ENCODE assay signal across 1 cellular context in genomic region chr3:15043772-15044171, GRCh38.
A peak's percentile ranks its signal among the peaks of the same experiment; 100 is the strongest.
TF ChIP-seq lines count a peak whose summit lies in the region.

No MANE protein-coding gene starts in this region.

TF ChIP-seq in K562, 482 proteins besides CTCF, POLR2A, EP300 and RAD21 (continues in another document):
- TF ChIP-seq ZNF316 (IDR thresholded peaks at IDR 0.05) (peak; percentile 82), ZMIZ1 (IDR thresholded peaks at IDR 0.05; ENCODE audit: low read depth in 2 of 2, low read length in 2 of 2) (no peak), MAFF (IDR thresholded peaks at IDR 0.05; ENCODE audit: low read length) (peak; percentile 56), AFF1 (IDR thresholded peaks at IDR 0.05; ENCODE audit: low read depth in 1 of 2, partially characterized antibody in 2 of 2) (no peak), ZNF146 (CRISPR knock-in tag; IDR thresholded peaks at IDR 0.05; ENCODE audit: unreplicated experiment) (no peak), MBD1 (CRISPR knock-in tag; IDR thresholded peaks at IDR 0.05) (no peak), L3MBTL2 (IDR thresholded peaks at IDR 0.05) (no peak), RERE (CRISPR knock-in tag; IDR thresholded peaks at IDR 0.05; ENCODE audit: borderline replicate concordance) (no peak), ZNF785 (CRISPR knock-in tag; IDR thresholded peaks at IDR 0.05) (no peak), NONO (IDR thresholded peaks at IDR 0.05; ENCODE audit: low read depth in 2 of 2, low read length in 1 of 2) (no peak), ZNF277 (CRISPR knock-in tag; IDR thresholded peaks at IDR 0.05; ENCODE audit: borderline replicate concordance) (no peak), GABPB2 (CRISPR knock-in tag; conservative IDR thresholded peaks at IDR 0.05) (no peak), HINFP (tag; conservative IDR thresholded peaks at IDR 0.05; ENCODE audit: low read depth) (no peak), ATF4 (CRISPR knock-in tag; IDR thresholded peaks at IDR 0.05) (no peak), ELF2 (CRISPR knock-in tag; IDR thresholded peaks at IDR 0.05) (no peak), ZNF780A (CRISPR knock-in tag; IDR thresholded peaks at IDR 0.05) (no peak), POLR2G (IDR thresholded peaks at IDR 0.05; ENCODE audit: low read depth, low read length) (0 out of 2 replicates have a peak, but pooled peaks have one; percentile 36), KLF6 (CRISPR knock-in tag; IDR thresholded peaks at IDR 0.05; ENCODE audit: borderline replicate concordance) (no peak), ZNF121 (CRISPR knock-in tag; conservative IDR thresholded peaks at IDR 0.05) (no peak), C11orf30 (IDR thresholded peaks at IDR 0.05; ENCODE audit: low read depth) (peak; percentile 67; the same call in 1 of the 2 replicates), MAFK (IDR thresholded peaks at IDR 0.05; ENCODE audit: low read length) (peak; percentile 60; the same call in 1 of the 2 replicates), ZNF274 (IDR thresholded peaks at IDR 0.05; ENCODE audit: borderline replicate concordance, low read depth, low read length) (no peak), RBM22 (IDR thresholded peaks at IDR 0.05; ENCODE audit: low read depth, low read length, poor library complexity, severe bottlenecking) (peak; percentile 31), CHAMP1 (IDR thresholded peaks at IDR 0.05) (no peak), MBD2 (IDR thresholded peaks at IDR 0.05; ENCODE audit: borderline replicate concordance, low read depth) (no peak), MAFG (tag; conservative IDR thresholded peaks at IDR 0.05) (peak; percentile 32; the same call in 1 of the 2 replicates), NR1H2 (CRISPR knock-in tag; IDR thresholded peaks at IDR 0.05) (no peak)
